ENCODE assay signal across 13 cellular contexts in genomic region chr7:38321515-38321944, GRCh38.
DNase-seq lines count a peak whose midpoint lies in the region; ATAC-seq, FAIRE-seq and TF ChIP-seq lines count a peak whose summit lies in the region.
"Had no signal": no experiment of that assay in that cellular context is flagged by ENCODE, and none has a peak within 500 bp of the region (broad histone marks: within the 10 kb centered on the region; RNA-seq: fewer than 3 reads in every experiment).

No MANE protein-coding gene starts in this region.

- H3K36me3 ChIP-seq in Loucy (ENCODE audit: insufficient read depth, low read length) (no peaks in the 10 kb centered on the region), mammary epithelial cell (ENCODE audit: insufficient read depth, low read length) (no peaks in the 10 kb centered on the region)
- H3K36me3 ChIP-seq: right atrium auricular region had no signal

- H3K27me3 ChIP-seq in Loucy (ENCODE audit: insufficient read depth, low read length, poor library complexity, severe bottlenecking) (no peaks in the 10 kb centered on the region), mammary epithelial cell (ENCODE audit: insufficient read depth, low read length) (no peaks in the 10 kb centered on the region)
- H3K27me3 ChIP-seq: right atrium auricular region had no signal

- no peaks in the 10 kb centered on the region for H3F3A ChIP-seq in Loucy (ENCODE audit: low read depth)

- CTCF ChIA-PET in mammary epithelial cell (lab: Charles Lee; ENCODE audit: low non-redundant PET): no interaction called here

- intact Hi-C loops in activated CD4-positive, alpha-beta T cell treated with anti-CD3 and anti-CD28 coated beads, Interleukin-2, amount 10 ng/mL, durations not matched to agents 24 days and 14 days (cut with micrococcal nuclease): no loop called here
- intact Hi-C loops in mammary epithelial cell (cut with micrococcal nuclease): no loop called here

- H3K9me3 Mint-ChIP-seq in activated CD4-positive, alpha-beta T cell treated with anti-CD3 and anti-CD28 coated beads, Interleukin-2, amount 10 ng/mL, durations not matched to agents 24 days and 14 days: no peaks in the 10 kb centered on the region
- no peaks in the 10 kb centered on the region for H3K9me3 Mint-ChIP-seq in osteocyte (ENCODE audit: unreplicated experiment)
- H3K9me3 Mint-ChIP-seq: GM23338 had no signal

- H3K4me3 ChIP-seq in Loucy (ENCODE audit: low read length, poor library complexity, severe bottlenecking) (no peak overlapping the region), mammary epithelial cell (replicated peaks in 1 of 3; ENCODE audit: insufficient read depth in 1 of 3, low read depth in 2 of 3, low read length in 3 of 3) (no peak overlapping the region)
- H3K4me3 ChIP-seq: GM23338, right atrium auricular region, SK-N-MC had no signal

- in situ Hi-C loops in mammary epithelial cell (cut with MboI; ENCODE audit: low sequenced_read_pairs in 2 of 2): loop anchor here in 1 of 2 donors (25.0 kb wide), 1 partner anchor 209 kb away; no protein-coding TSS in a partner anchor

- H4K20me1 ChIP-seq in Loucy (ENCODE audit: insufficient read depth, low read length, poor library complexity, severe bottlenecking) (no peaks in the 10 kb centered on the region), mammary epithelial cell (ENCODE audit: insufficient read depth, low read length) (no peaks in the 10 kb centered on the region)

- H3K9me3 ChIP-seq in Loucy (ENCODE audit: insufficient read depth, low read depth, low read length): no peaks in the 10 kb centered on the region
- no peaks in the 10 kb centered on the region for H3K9me3 ChIP-seq in mammary epithelial cell (replicated peaks; ENCODE audit: insufficient read depth, low read length)
- H3K9me3 ChIP-seq: right atrium auricular region had no signal

- no peak for FAIRE-seq in HTR-8/SVneo (lab: Jason Lieb, UNC)

- peaks cover 13% of the 10 kb centered on the region for H3K79me2 ChIP-seq in Loucy (ENCODE audit: insufficient read depth, low read length)
- no peaks in the 10 kb centered on the region for H3K79me2 ChIP-seq in mammary epithelial cell (ENCODE audit: insufficient read depth, low read length)

- H3K4me2 ChIP-seq in Loucy (ENCODE audit: low read depth, low read length, poor library complexity, severe bottlenecking) (peak overlapping the region; percentile 40), mammary epithelial cell (ENCODE audit: insufficient read depth, low read depth, low read length) (no peak overlapping the region)
- H3K4me2 ChIP-seq: GM23338 had no signal

- no peak overlapping the region for H2AFZ ChIP-seq in Loucy (ENCODE audit: low read length)
- no peak overlapping the region for H2AFZ ChIP-seq in mammary epithelial cell (ENCODE audit: low read depth, low read length)
- H2AFZ ChIP-seq: GM23338 had no signal

- no peak for ATAC-seq in GM18909 (IDR thresholded peaks at IDR 0.05; ENCODE audit: poor library complexity, unreplicated experiment)
- ATAC-seq: GM23338 had no signal

- no CpG with 5 or more reads among the region's 3 CpGs for WGBS in mammary epithelial cell (ENCODE audit: low coverage, missing lambda C conversion rate)

- H3K4me1 ChIP-seq in Loucy (ENCODE audit: insufficient read depth, low read length, poor library complexity, severe bottlenecking) (peaks cover 45% of the 10 kb centered on the region), mammary epithelial cell (ENCODE audit: insufficient read depth, low read length) (peaks cover 4% of the 10 kb centered on the region)
- H3K4me1 ChIP-seq: right atrium auricular region had no signal

- no peaks in the 10 kb centered on the region for H3K9me2 ChIP-seq in Loucy (replicated peaks; ENCODE audit: low read depth, low read length)

- H3K9ac ChIP-seq in Loucy (ENCODE audit: low read depth, low read length, poor library complexity, severe bottlenecking): no peak overlapping the region
- H3K9ac ChIP-seq in mammary epithelial cell (ENCODE audit: insufficient read depth, low read length): no peak overlapping the region

- H3K4me1 Mint-ChIP-seq in activated CD4-positive, alpha-beta T cell treated with anti-CD3 and anti-CD28 coated beads, Interleukin-2, amount 10 ng/mL, durations not matched to agents 24 days and 14 days: peaks cover 19% of the 10 kb centered on the region
- H3K4me1 Mint-ChIP-seq in osteocyte (ENCODE audit: unreplicated experiment): peaks cover 22% of the 10 kb centered on the region

- dilution Hi-C loops in mammary epithelial cell (cut with HindIII; ENCODE audit: low sequenced_read_pairs): no loop called here

- TF ChIP-seq CTCF in Loucy (conservative IDR thresholded peaks at IDR 0.05; ENCODE audit: low read length) (no peak), mammary epithelial cell (conservative IDR thresholded peaks at IDR 0.05 in 1 of 2, IDR thresholded peaks at IDR 0.05 in 1 of 2; ENCODE audit: extremely low read depth in 1 of 2, insufficient read depth in 1 of 2, low read depth in 1 of 2, low read length in 2 of 2) (no peak), osteocyte (IDR thresholded peaks at IDR 0.05) (no peak)

- DNase-seq in activated CD4-positive, alpha-beta T cell treated with anti-CD3 and anti-CD28 coated beads for 48 hours: peak; percentile 44
- no peak for DNase-seq in activated CD4-positive, alpha-beta T cell treated with anti-CD3 and anti-CD28 coated beads, Interleukin-2, amount 10 ng/mL, durations not matched to agents 24 days and 14 days
- peak; percentile 12 for DNase-seq in mammary epithelial cell
- DNase-seq in osteocyte (ENCODE audit: extremely low spot score, unreplicated experiment): no peak
- no peak for DNase-seq in HTR-8/SVneo (ENCODE audit: insufficient read length, low spot score)
- DNase-seq in cerebellar cortex (ENCODE audit: low spot score): no peak
- DNase-seq: NCI-H2171 treated with DMSO at 0.1 percent for 48 hours had no signal

- H3K27ac Mint-ChIP-seq in activated CD4-positive, alpha-beta T cell treated with anti-CD3 and anti-CD28 coated beads, Interleukin-2, amount 10 ng/mL, durations not matched to agents 24 days and 14 days: no peak overlapping the region
- peak overlapping the region; percentile 9 for H3K27ac Mint-ChIP-seq in osteocyte (ENCODE audit: unreplicated experiment)
- H3K27ac Mint-ChIP-seq: B cell, GM23338 had no signal

- no peak overlapping the region for H3K27ac ChIP-seq in mammary epithelial cell (ENCODE audit: insufficient read depth, low read depth, low read length)
- H3K27ac ChIP-seq: right atrium auricular region, SK-N-MC had no signal

- no TSS peak for BruUV-seq in mammary epithelial cell (replicated peaks; lab: Mats Ljungman, UMichigan)

- H3K4me3 Mint-ChIP-seq in activated CD4-positive, alpha-beta T cell treated with anti-CD3 and anti-CD28 coated beads, Interleukin-2, amount 10 ng/mL, durations not matched to agents 24 days and 14 days: no peak overlapping the region
- no peak overlapping the region for H3K4me3 Mint-ChIP-seq in osteocyte (ENCODE audit: unreplicated experiment)
- H3K4me3 Mint-ChIP-seq: B cell, GM23338 had no signal

- H3K27me3 Mint-ChIP-seq in activated CD4-positive, alpha-beta T cell treated with anti-CD3 and anti-CD28 coated beads, Interleukin-2, amount 10 ng/mL, durations not matched to agents 24 days and 14 days: peaks cover 1% of the 10 kb centered on the region
- no peaks in the 10 kb centered on the region for H3K27me3 Mint-ChIP-seq in osteocyte (ENCODE audit: unreplicated experiment)

- H3K36me3 Mint-ChIP-seq in activated CD4-positive, alpha-beta T cell treated with anti-CD3 and anti-CD28 coated beads, Interleukin-2, amount 10 ng/mL, durations not matched to agents 24 days and 14 days (ENCODE audit: low read depth): no peaks in the 10 kb centered on the region
- no peaks in the 10 kb centered on the region for H3K36me3 Mint-ChIP-seq in osteocyte (ENCODE audit: unreplicated experiment)

Comparison
In these comparisons a context has a peak if more than half of its experiments do, and no peak if none do; other contexts are left out.
1. DNase-seq: peak in activated CD4-positive, alpha-beta T cell treated with anti-CD3 and anti-CD28 coated beads for 48 hours (single experiment) and mammary epithelial cell (single experiment); none in activated CD4-positive, alpha-beta T cell treated with anti-CD3 and anti-CD28 coated beads, Interleukin-2, amount 10 ng/mL, durations not matched to agents 24 days and 14 days (single experiment), osteocyte (single experiment), HTR-8/SVneo (single experiment) and cerebellar cortex (single experiment).